5 cellular contexts compared by ENCODE assay signal in the genomic region with DNA sequence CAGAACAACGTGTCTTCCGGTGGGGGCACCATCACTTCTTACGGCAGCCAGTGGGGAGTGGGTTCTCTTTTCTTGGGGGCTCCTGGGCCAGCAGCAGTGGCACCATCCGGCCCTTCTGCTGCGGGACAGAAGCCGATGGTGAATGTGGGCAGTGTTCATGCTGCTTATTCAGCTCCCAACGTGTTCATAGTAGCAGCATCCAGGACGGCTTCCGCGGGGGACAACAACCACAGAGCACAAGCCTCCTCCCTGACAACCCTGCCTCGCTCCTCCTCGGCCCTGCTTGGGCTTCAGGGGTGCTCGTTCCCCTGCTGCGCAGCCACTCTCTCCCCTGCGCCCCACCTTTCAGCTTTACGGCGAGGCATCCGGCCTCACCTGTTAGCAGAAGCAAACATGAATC.
"Had no signal": no experiment of that assay in that cellular context is flagged by ENCODE, and none has a peak within 500 bp of the region (broad histone marks: within the 10 kb centered on the region; RNA-seq: fewer than 3 reads in every experiment).

No MANE protein-coding gene starts in this region.

- DNase-seq: GOT3, H7, IMR-90 had no signal

- H3K9me3 ChIP-seq: HAP-1 had no signal

- ATAC-seq: K562 had no signal

- H3K4me1 ChIP-seq: HAP-1 had no signal

- H3K36me3 ChIP-seq: HAP-1 had no signal

- H3K4me3 ChIP-seq: HAP-1, K562 had no signal
